Comparison of ENCODE assay signal across 32 cellular contexts in the genomic region with DNA sequence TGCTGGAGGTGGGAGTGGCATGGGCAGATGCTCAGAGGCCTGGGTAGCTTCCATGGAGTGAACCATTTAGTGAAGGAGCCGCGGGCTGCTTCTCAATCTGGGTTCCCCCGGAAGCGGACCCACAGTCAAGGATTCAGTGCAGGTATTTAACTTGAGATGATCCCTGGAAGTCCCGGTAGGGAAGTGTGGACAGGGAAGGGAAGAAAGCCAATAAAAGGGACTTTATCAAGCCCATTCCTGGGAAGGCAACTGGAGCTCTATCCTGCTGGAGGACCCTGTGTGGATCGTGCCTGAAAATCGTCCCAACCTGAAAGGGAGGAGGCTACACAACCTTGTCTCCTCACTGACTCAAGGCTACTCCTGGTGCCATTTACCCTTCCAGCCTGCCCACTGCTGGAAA.
"Had no signal": no experiment of that assay in that cellular context is flagged by ENCODE, and none has a peak within 500 bp of the region (broad histone marks: within the 10 kb centered on the region; RNA-seq: fewer than 3 reads in every experiment).

No MANE protein-coding gene starts in this region.

- H2AFZ ChIP-seq: parathyroid adenoma had no signal

- H3K27ac ChIP-seq: adrenal gland, body of pancreas, epithelial cell of prostate, parathyroid adenoma, psoas muscle, right atrium auricular region, thoracic aorta had no signal

- ATAC-seq: body of pancreas, left cardiac atrium, left ventricle myocardium superior had no signal

- H3K79me2 ChIP-seq: parathyroid adenoma had no signal

- H3K4me3 Mint-ChIP-seq: activated naive CD8-positive, alpha-beta T cell treated with anti-CD3 and anti-CD28 coated beads for 36 hours; activated T-cell treated with anti-CD3 and anti-CD28 coated beads, Interleukin-2, amount 50 U/mL, for 72 hours; mesothelial cell of epicardium; naive B cell; nephron progenitor cell had no signal

- H3K4me3 ChIP-seq: adrenal gland, body of pancreas, psoas muscle, right atrium auricular region, smooth muscle cell, thoracic aorta had no signal

- H3K36me3 ChIP-seq: adrenal gland, right atrium auricular region, thoracic aorta had no signal

- H3K9ac ChIP-seq: parathyroid adenoma had no signal

- H3K4me1 Mint-ChIP-seq: activated naive CD8-positive, alpha-beta T cell treated with anti-CD3 and anti-CD28 coated beads for 36 hours; naive B cell had no signal

- H3K4me2 ChIP-seq: smooth muscle cell had no signal

- H3K4me1 ChIP-seq: adrenal gland, body of pancreas, parathyroid adenoma, psoas muscle, right atrium auricular region had no signal

- H3K36me3 Mint-ChIP-seq: naive B cell had no signal

- H3K9me3 ChIP-seq: adrenal gland, body of pancreas, psoas muscle, right atrium auricular region, thoracic aorta had no signal

- FAIRE-seq: colon, endometrium, keratinocyte, urothelium cell line had no signal

- H3K27me3 ChIP-seq: adrenal gland, body of pancreas, right atrium auricular region had no signal

- H3K9me3 Mint-ChIP-seq: activated naive CD8-positive, alpha-beta T cell treated with anti-CD3 and anti-CD28 coated beads for 36 hours; activated T-cell treated with anti-CD3 and anti-CD28 coated beads, Interleukin-2, amount 50 U/mL, for 72 hours; mesothelial cell of epicardium had no signal

- DNase-seq: activated CD4-positive, alpha-beta T cell treated with anti-CD3 and anti-CD28 coated beads for 1 hour; activated naive CD4-positive, alpha-beta T cell; activated naive CD8-positive, alpha-beta T cell treated with anti-CD3 and anti-CD28 coated beads for 36 hours; activated T-cell treated with anti-CD3 and anti-CD28 coated beads for 4 hours; activated T-cell treated with anti-CD3 and anti-CD28 coated beads, Interleukin-2, amount 50 U/mL, for 72 hours; adrenal gland; aorta; body of pancreas; dermis blood vessel endothelial cell; effector CD4-positive, alpha-beta T cell; head of caudate nucleus; hippocampal formation; left cardiac atrium; left ventricle myocardium superior; naive B cell; nephron progenitor cell; nucleus accumbens; psoas muscle; stimulated activated CD4-positive, alpha-beta T cell treated with anti-CD3 and anti-CD28 coated beads, Interleukin-1b, Interleukin-23, amount 100 ng/mL, for 48 hours; stimulated activated naive CD4-positive, alpha-beta T cell treated with Interleukin-2 at 50 U/mL for 16 hours; T-helper 2 cell; trophoblast cell had no signal

- H3K27ac Mint-ChIP-seq: activated naive CD8-positive, alpha-beta T cell treated with anti-CD3 and anti-CD28 coated beads for 36 hours; mesothelial cell of epicardium; nephron progenitor cell had no signal
